In genomic region chr11:60182546-60183330, GRCh38 we compare ENCODE assay signal across 13 cellular contexts. TPM values are rescaled to one million over a fixed set of nuclear protein-coding genes. Genes with fewer than 3 reads are reported as not detected.
DNase-seq lines count a peak whose midpoint lies in the region; ATAC-seq, FAIRE-seq and TF ChIP-seq lines count a peak whose summit lies in the region.
"Had no signal": no experiment of that assay in that cellular context is flagged by ENCODE, and none has a peak within 500 bp of the region (broad histone marks: within the 10 kb centered on the region; RNA-seq: fewer than 3 reads in every experiment).

Gene MS4A6A, minus strand, starts transcription at chr11:60183083. Its CDS starts 1,356 bp downstream, at chr11:60181727.

- no peak within 1 kb of the TSS for H3K27ac Mint-ChIP-seq in glutamatergic neuron (ENCODE audit: unreplicated experiment)

- no peak within 1 kb of the TSS for H3K9ac ChIP-seq in endothelial cell of umbilical vein (replicated peaks; ENCODE audit: extremely low read depth, insufficient read depth, low read length)

- TF ChIP-seq CTCF in endothelial cell of umbilical vein (IDR thresholded peaks at IDR 0.05; ENCODE audit: extremely low read depth in 1 of 2, insufficient read depth in 1 of 2, low read depth in 1 of 2, low read length in 2 of 2) = no peak
- TF ChIP-seq CTCF in transverse colon (IDR thresholded peaks at IDR 0.05) = no peak
- TF ChIP-seq CTCF in glutamatergic neuron (IDR thresholded peaks at IDR 0.05; ENCODE audit: partially characterized antibody, unreplicated experiment) = no peak

- no peaks in the 10 kb centered on the region for H3K9me1 ChIP-seq in endothelial cell of umbilical vein (replicated peaks; ENCODE audit: control insufficient read depth, extremely low read depth, insufficient read depth, low read length)

- H3K27me3 ChIP-seq in endothelial cell of umbilical vein (ENCODE audit: control insufficient read depth in 2 of 2, insufficient read depth in 2 of 2, low read length in 2 of 2) (no peaks in the 10 kb centered on the region), muscle layer of duodenum (ENCODE audit: low read depth, low read length) (no peaks in the 10 kb centered on the region), transverse colon (no peaks in the 10 kb centered on the region)

- H3K36me3 ChIP-seq in endothelial cell of umbilical vein (ENCODE audit: control insufficient read depth in 2 of 2, extremely low read depth in 1 of 2, insufficient read depth in 2 of 2, low read length in 2 of 2) (no peaks in the 10 kb centered on the region), muscle layer of duodenum (ENCODE audit: control insufficient read depth in 1 of 2, insufficient read depth in 2 of 2, low read length in 2 of 2) (no peaks in the 10 kb centered on the region), transverse colon (no peaks in the 10 kb centered on the region)

- WGBS in transverse colon (ENCODE audit: low coverage in 1 of 2), 2 donors = 56 to 67% methylated on average over 6 to 10 of the region's 10 CpGs

- no peaks in the 10 kb centered on the region for H4K20me1 ChIP-seq in endothelial cell of umbilical vein (replicated peaks; ENCODE audit: control insufficient read depth, extremely low read depth, insufficient read depth, low read length)

- no peak within 1 kb of the TSS for H3K4me3 Mint-ChIP-seq in glutamatergic neuron (ENCODE audit: unreplicated experiment)

- no peak within 1 kb of the TSS for H3K4me3 ChIP-seq in endothelial cell of umbilical vein (replicated peaks in 1 of 3; ENCODE audit: insufficient read depth in 1 of 3, low read depth in 1 of 3, low read length in 3 of 3)
- H3K4me3 ChIP-seq in muscle layer of duodenum (ENCODE audit: low read depth in 1 of 2, low read length in 2 of 2) = peak within 1 kb of the TSS; percentile 43 to 48
- H3K4me3 ChIP-seq in transverse colon = peak within 1 kb of the TSS in 1 of 4 donors; percentile 25

- DNase-seq in OCI-M1 (lab: John Stamatoyannopoulos, UW) = peak; percentile 20
- peak; percentile 82 for DNase-seq in endothelial cell of umbilical vein (ENCODE audit: low read depth, low spot score)
- DNase-seq in transverse colon = no peak
- no peak for DNase-seq in glutamatergic neuron
- DNase-seq in NCI-H510A (lab: John Stamatoyannopoulos, UW) = no peak
- DNase-seq: activated CD4-positive, CD25-positive, alpha-beta regulatory T cell; Caco-2; cortex of kidney; NCI-H1694 treated with DMSO at 0.1 percent for 48 hours had no signal

- H3K4me1 Mint-ChIP-seq in glutamatergic neuron (ENCODE audit: low read depth, unreplicated experiment) = no peaks in the 10 kb centered on the region

- ATAC-seq in GM19351 (IDR thresholded peaks at IDR 0.05; ENCODE audit: unreplicated experiment) (no peak), HG03045 (IDR thresholded peaks at IDR 0.05; ENCODE audit: unreplicated experiment) (no peak)

- no peaks in the 10 kb centered on the region for H3K79me2 ChIP-seq in endothelial cell of umbilical vein (ENCODE audit: control insufficient read depth, insufficient read depth, low read length)

- H3K4me1 ChIP-seq in endothelial cell of umbilical vein (ENCODE audit: control insufficient read depth, extremely low read depth, insufficient read depth, low read length) = peaks cover 13% of the 10 kb centered on the region
- H3K4me1 ChIP-seq in muscle layer of duodenum (ENCODE audit: control insufficient read depth in 1 of 2, insufficient read depth in 2 of 2, low read length in 2 of 2) = no peaks in the 10 kb centered on the region
- H3K4me1 ChIP-seq in transverse colon = no peaks in the 10 kb centered on the region

- H3K36me3 Mint-ChIP-seq in glutamatergic neuron (ENCODE audit: unreplicated experiment) = peaks cover 8% of the 10 kb centered on the region

- TF ChIP-seq EP300 in transverse colon (IDR thresholded peaks at IDR 0.05; ENCODE audit: low read depth) = no peak

- dilution Hi-C loops in endothelial cell of umbilical vein (cut with MboI; ENCODE audit: extremely low pct_ligation_motif_present, low sequenced_read_pairs) = no loop called here

- peaks cover 2% of the 10 kb centered on the region for H3K27me3 Mint-ChIP-seq in glutamatergic neuron (ENCODE audit: unreplicated experiment)

- in situ Hi-C loops in transverse colon (cut with MboI; ENCODE audit: low pct_ligation_motif_present in 1 of 4, low pct_unique_long_range_greater_than_20kb in 1 of 4, low sequenced_read_pairs in 3 of 4) = no loop called here

- POLR2A ChIA-PET in endothelial cell of umbilical vein (lab: Charles Lee) = no interaction called here

- BruUV-seq in endothelial cell of umbilical vein (replicated peaks; lab: Mats Ljungman, UMichigan) = no TSS peak

- H2AFZ ChIP-seq in endothelial cell of umbilical vein (ENCODE audit: low read depth, low read length) = peak within 1 kb of the TSS; percentile 5

- H3K4me2 ChIP-seq in endothelial cell of umbilical vein (ENCODE audit: insufficient read depth, low read length) = peak within 1 kb of the TSS; percentile 41

- no peak for TF ChIP-seq POLR2A in endothelial cell of umbilical vein (IDR thresholded peaks at IDR 0.05; ENCODE audit: low read depth, low read length)
- no peak for TF ChIP-seq POLR2A in transverse colon (IDR thresholded peaks at IDR 0.05)

- no peak for FAIRE-seq in endothelial cell of umbilical vein (lab: Jason Lieb, UNC)

- intact Hi-C loops in endothelial cell of umbilical vein (cut with micrococcal nuclease) = no loop called here
- intact Hi-C loops in transverse colon (cut with DNase I; ENCODE audit: low total_unique reads) = no loop called here

- CTCF ChIA-PET in endothelial cell of umbilical vein (lab: Charles Lee) = interaction anchor here (1.2 to 3.9 kb wide), 6 partner anchors 11 to 163 kb away, joined by 3 to 21 read pairs (median 6); no protein-coding TSS in a partner anchor

- no peaks in the 10 kb centered on the region for H3K9me3 ChIP-seq in endothelial cell of umbilical vein (replicated peaks; ENCODE audit: control insufficient read depth, insufficient read depth, low read length)
- H3K9me3 ChIP-seq in muscle layer of duodenum (ENCODE audit: control insufficient read depth in 1 of 2, low read length in 2 of 2) = no peaks in the 10 kb centered on the region
- no peaks in the 10 kb centered on the region for H3K9me3 ChIP-seq in transverse colon

- H3K27ac ChIP-seq in endothelial cell of umbilical vein (ENCODE audit: insufficient read depth, low read depth, low read length) = no peak within 1 kb of the TSS
- peak within 1 kb of the TSS; percentile 48 for H3K27ac ChIP-seq in muscle layer of duodenum (ENCODE audit: low read length)
- peak within 1 kb of the TSS; percentile 14 to 58 (median 38) for H3K27ac ChIP-seq in transverse colon

- H3K9me3 Mint-ChIP-seq in glutamatergic neuron (ENCODE audit: unreplicated experiment) = peaks cover 7% of the 10 kb centered on the region

TF ChIP-seq in endothelial cell of umbilical vein, 7 proteins besides CTCF, POLR2A, EP300 and RAD21:
- TF ChIP-seq GATA2 (IDR thresholded peaks at IDR 0.05; ENCODE audit: insufficient read depth, insufficient read length, low read depth, low read length) = no peak
- no peak for TF ChIP-seq EZH2 (IDR thresholded peaks at IDR 0.05; ENCODE audit: borderline replicate concordance, low read depth, low read length, severe bottlenecking)
- TF ChIP-seq JUN (IDR thresholded peaks at IDR 0.05; ENCODE audit: borderline replicate concordance, insufficient read depth, insufficient read length, low read depth) = no peak
- no peak for TF ChIP-seq POLR2AphosphoS5 (IDR thresholded peaks at IDR 0.05; ENCODE audit: insufficient read depth, low read depth, low read length)
TF ChIP-seq in endothelial cell of umbilical vein: peak in this region for 0.

RNA-seq across cellular contexts. Expression of gene MS4A6A, which starts in this region (rescaled TPM):
- total RNA-seq in endothelial cell of umbilical vein (2.7 and 2.9 TPM in 2 replicates), transverse colon (10 to 100 TPM in 2 of 4 donors, 1 to 10 TPM in 1, under 1 TPM in 1; 0.75 to 54.3 (median 27.4) TPM), glutamatergic neuron (ENCODE audit: unreplicated experiment) (not detected)
- 4.8 and 5.0 TPM in 2 replicates for polyA plus RNA-seq in endothelial cell of umbilical vein
- polyA plus RNA-seq in endothelial cell of umbilical vein (2011; cell fraction: cytosol; rRNA removed) = 3.4 and 4.2 TPM in 2 replicates
- 7.7 and 8.5 TPM in 2 replicates for polyA plus RNA-seq in endothelial cell of umbilical vein (2011; cell fraction: nucleus; rRNA removed)
- polyA plus RNA-seq in endothelial cell of umbilical vein (2012) = 5.8 and 86.9 TPM in 2 replicates
- 4.1 and 6.6 TPM in 2 replicates for polyA minus RNA-seq in endothelial cell of umbilical vein
- not detected for polyA minus RNA-seq in endothelial cell of umbilical vein (2011; cell fraction: cytosol; rRNA and poly(A)+ RNA removed)
- 2.4 and 7.1 TPM in 2 replicates for polyA minus RNA-seq in endothelial cell of umbilical vein (2011; cell fraction: nucleus; rRNA and poly(A)+ RNA removed)
- total RNA-seq: Caco-2 had no signal
- polyA plus RNA-seq: neural cell had no signal

Comparison
In these comparisons a context has a peak if more than half of its experiments do, and no peak if none do; other contexts are left out.
1. DNase-seq: peak in OCI-M1 (single experiment) and endothelial cell of umbilical vein (single experiment); none in transverse colon (single experiment), glutamatergic neuron (single experiment) and NCI-H510A (single experiment).
2. H3K4me3 ChIP-seq: peak in muscle layer of duodenum (2 of 2); none in endothelial cell of umbilical vein (0 of 3).